Comparison of ENCODE assay signal across 8 cellular contexts in the genomic region with DNA sequence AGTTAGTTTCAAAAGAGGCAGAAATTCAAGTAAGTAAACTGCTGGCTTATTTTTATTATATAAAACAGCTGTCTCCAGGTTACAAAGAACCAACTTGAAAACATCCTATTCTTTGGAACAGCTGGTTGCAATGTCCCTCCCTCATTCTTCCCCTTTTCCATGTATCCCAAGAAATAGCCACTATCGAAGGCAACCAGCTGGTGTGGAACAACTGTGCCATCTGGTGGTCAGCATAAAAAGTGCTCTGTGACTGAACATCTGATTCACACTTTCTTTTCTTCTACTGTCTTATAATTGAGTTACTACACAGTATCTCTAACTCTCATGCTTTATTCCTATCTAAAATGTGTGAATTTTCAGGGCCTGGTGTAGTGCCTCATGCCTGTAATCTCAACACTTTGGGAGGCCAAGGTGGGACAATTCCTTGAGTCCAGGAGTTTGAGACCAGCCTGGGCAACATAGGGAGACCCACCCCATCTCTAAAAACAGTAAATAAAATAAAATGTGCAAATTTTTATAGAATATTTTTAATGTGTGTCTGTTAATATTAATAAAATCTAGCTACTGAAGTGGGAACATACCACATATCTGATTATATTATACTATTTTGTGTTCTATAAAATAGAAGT. TPM values are rescaled to one million over a fixed set of nuclear protein-coding genes. Genes with fewer than 3 reads are reported as not detected.
DNase-seq lines count a peak whose midpoint lies in the region; ATAC-seq and TF ChIP-seq lines count a peak whose summit lies in the region.

No MANE protein-coding gene starts in this region.

- H3K4me3 ChIP-seq in CD4-positive, alpha-beta memory T cell (ENCODE audit: low read length in 2 of 2), result no peak overlapping the region
- H3K4me3 ChIP-seq in neural cell (ENCODE audit: low read length), result no peak overlapping the region

- H3K4me1 ChIP-seq in CD4-positive, alpha-beta memory T cell (ENCODE audit: insufficient read depth, low read length), result peaks cover 22% of the 10 kb centered on the region
- H3K4me1 ChIP-seq in H9 (ENCODE audit: insufficient read depth, low read length), result no peaks in the 10 kb centered on the region

- H3T11ph ChIP-seq in H9 (ENCODE audit: low read length), result no peak overlapping the region

- peaks cover 14 to 15% of the 10 kb centered on the region in 2 donors for H3K36me3 Mint-ChIP-seq in CD4-positive, alpha-beta memory T cell
- H3K36me3 Mint-ChIP-seq in H9 (ENCODE audit: insufficient read depth in 1 of 3, low read depth in 3 of 3), result peaks cover 5 to 9% (median 7%) of the 10 kb centered on the region in 3 experiments; a peak in 4 of 7 replicates
- H3K36me3 Mint-ChIP-seq in activated CD4-positive, alpha-beta memory T cell treated with anti-CD3 and anti-CD28 coated beads, Interleukin-2, amount 10 ng/mL, durations not matched to agents 7 days and 5 days (ENCODE audit: low read depth), result peaks cover 10% of the 10 kb centered on the region

- WGBS in H9 (ENCODE audit: extremely low coverage, insufficient read length, low lambda C conversion rate), result no CpG with 5 or more reads among the region's 1 CpG

- peak overlapping the region in 2 of 7 donors; percentile 29 to 43 for H3K27ac Mint-ChIP-seq in CD4-positive, alpha-beta memory T cell
- no peak overlapping the region for H3K27ac Mint-ChIP-seq in H9
- no peak overlapping the region for H3K27ac Mint-ChIP-seq in activated CD4-positive, alpha-beta memory T cell treated with anti-CD3 and anti-CD28 coated beads, Interleukin-2, amount 10 ng/mL, durations not matched to agents 7 days and 5 days

- DNase-seq in CD4-positive, alpha-beta memory T cell, result peak in 4 of 5 donors; percentile 24 to 33 (median 31)
- DNase-seq in H9 (peak; percentile 61), NCI-H345 treated with DMSO at 0.1 percent for 48 hours (lab: John Stamatoyannopoulos, UW; ENCODE audit: unreplicated experiment) (peak; percentile 17), fibroblast of peridontal ligament (ENCODE audit: extremely low read depth) (peak; percentile 89)
- DNase-seq in activated CD4-positive, alpha-beta memory T cell treated with anti-CD3 and anti-CD28 coated beads, Interleukin-2, amount 10 ng/mL, durations not matched to agents 7 days and 5 days, result peak; percentile 48

- no peaks in the 10 kb centered on the region for H3K9me3 Mint-ChIP-seq in CD4-positive, alpha-beta memory T cell
- H3K9me3 Mint-ChIP-seq in H9, result no peaks in the 10 kb centered on the region
- no peaks in the 10 kb centered on the region for H3K9me3 Mint-ChIP-seq in activated CD4-positive, alpha-beta memory T cell treated with anti-CD3 and anti-CD28 coated beads, Interleukin-2, amount 10 ng/mL, durations not matched to agents 7 days and 5 days

- intact Hi-C loops in CD4-positive, alpha-beta memory T cell (cut with micrococcal nuclease), result loop anchor here (1.0 to 10.0 kb wide), 6 partner anchors 65 to 824 kb away; partner anchors contain the start of gene SNX4

- H3K4ac ChIP-seq in H9 (ENCODE audit: low read depth, low read length), result no peak overlapping the region

- peaks cover 13 to 28% (median 19%) of the 10 kb centered on the region in 4 donors for H3K4me1 Mint-ChIP-seq in CD4-positive, alpha-beta memory T cell
- H3K4me1 Mint-ChIP-seq in H9, result peaks cover 0 to under 1% of the 10 kb centered on the region in 2 experiments; a peak in 2 of 4 replicates
- peaks cover 18% of the 10 kb centered on the region for H3K4me1 Mint-ChIP-seq in activated CD4-positive, alpha-beta memory T cell treated with anti-CD3 and anti-CD28 coated beads, Interleukin-2, amount 10 ng/mL, durations not matched to agents 7 days and 5 days

- H2AFZ ChIP-seq in H9 (ENCODE audit: low read length) (no peak overlapping the region), neural cell (ENCODE audit: low read depth, low read length) (no peak overlapping the region)

- no peak overlapping the region for H2BK15ac ChIP-seq in H9 (ENCODE audit: low read depth, low read length)

- no peaks in the 10 kb centered on the region for H3K27me3 ChIP-seq in CD4-positive, alpha-beta memory T cell (ENCODE audit: insufficient read depth, low read length)
- H3K27me3 ChIP-seq in H9 (ENCODE audit: insufficient read depth, low read length) (no peaks in the 10 kb centered on the region), neural cell (ENCODE audit: insufficient read depth, low read depth, low read length) (no peaks in the 10 kb centered on the region)

- no peak overlapping the region for H3K4me2 ChIP-seq in H9 (ENCODE audit: insufficient read depth, insufficient read length, low read length)
- no peak overlapping the region for H3K4me2 ChIP-seq in neural cell (ENCODE audit: low read length)

- no peak overlapping the region for H3K9ac ChIP-seq in H9 (ENCODE audit: extremely low read depth, insufficient read length, low read length)
- H3K9ac ChIP-seq in neural cell (ENCODE audit: low read length), result no peak overlapping the region

- H3K79me2 ChIP-seq in H9 (ENCODE audit: insufficient read depth, low read length), result peaks cover 2% of the 10 kb centered on the region; the same call in 1 of the 2 replicates
- H3K79me2 ChIP-seq in neural cell (replicated peaks; ENCODE audit: insufficient read depth, low read length), result peaks cover 21% of the 10 kb centered on the region

- CTCF ChIA-PET in CD4-positive, alpha-beta memory T cell (lab: Charles Lee; ENCODE audit: partially characterized antibody), result interaction anchor here (0.6 to 3.6 kb wide), 27 partner anchors 9 to 825 kb away, joined by 3 to 34 read pairs (median 5); partner anchors contain the start of genes OSBPL11 and SNX4
- CTCF ChIA-PET in activated CD4-positive, alpha-beta memory T cell treated with anti-CD3 and anti-CD28 coated beads, Interleukin-2, amount 10 ng/mL, durations not matched to agents 7 days and 5 days (lab: Charles Lee), result interaction anchor here (0.6 to 3.3 kb wide), 33 partner anchors 9 to 824 kb away, joined by 3 to 33 read pairs (median 4); partner anchors contain the start of genes OSBPL11, SNX4 and ZNF148

- no peak overlapping the region for H3K27ac ChIP-seq in CD4-positive, alpha-beta memory T cell (ENCODE audit: low read depth, low read length)
- H3K27ac ChIP-seq in H9 (ENCODE audit: insufficient read length, low read depth, low read length) (no peak overlapping the region), neural cell (ENCODE audit: low read length) (no peak overlapping the region)

- H3K23ac ChIP-seq in H9 (ENCODE audit: insufficient read length, low read depth, low read length), result no peak overlapping the region

- TF ChIP-seq RAD21 in neural cell (conservative IDR thresholded peaks at IDR 0.05), result peak; percentile 84

- H4K5ac ChIP-seq in H9 (ENCODE audit: insufficient read length, low read depth, low read length), result no peak overlapping the region

- no peak overlapping the region for H2BK20ac ChIP-seq in H9 (ENCODE audit: low read depth, low read length, poor library complexity, severe bottlenecking)

- no peak for ATAC-seq in GM18867 (IDR thresholded peaks at IDR 0.05; ENCODE audit: unreplicated experiment)
- no peak for ATAC-seq in GM21360 (IDR thresholded peaks at IDR 0.05; ENCODE audit: unreplicated experiment)

- no peak overlapping the region for H4K8ac ChIP-seq in H9 (replicated peaks; ENCODE audit: insufficient read length, low read depth, low read length)

- no peak overlapping the region for H3K18ac ChIP-seq in H9 (ENCODE audit: insufficient read length, low read depth, low read length)

- H3K14ac ChIP-seq in H9 (ENCODE audit: insufficient read depth, low read length), result no peak overlapping the region

- no peaks in the 10 kb centered on the region for H3K9me2 ChIP-seq in neural cell (ENCODE audit: insufficient read depth, low read length)

- H3K36me3 ChIP-seq in CD4-positive, alpha-beta memory T cell (ENCODE audit: insufficient read depth, low read length), result peaks cover 2% of the 10 kb centered on the region
- H3K36me3 ChIP-seq in neural cell (ENCODE audit: insufficient read depth, low read length), result no peaks in the 10 kb centered on the region

- peak overlapping the region in 2 of 8 donors; percentile 29 to 30 for H3K4me3 Mint-ChIP-seq in CD4-positive, alpha-beta memory T cell
- H3K4me3 Mint-ChIP-seq in H9, result no peak overlapping the region
- H3K4me3 Mint-ChIP-seq in activated CD4-positive, alpha-beta memory T cell treated with anti-CD3 and anti-CD28 coated beads, Interleukin-2, amount 10 ng/mL, durations not matched to agents 7 days and 5 days, result no peak overlapping the region

- H2AK5ac ChIP-seq in H9 (ENCODE audit: insufficient read length, low read length), result no peak overlapping the region

- H3K79me1 ChIP-seq in H9 (ENCODE audit: insufficient read depth, low read depth, low read length, poor library complexity, severe bottlenecking), result no peaks in the 10 kb centered on the region

- no peak overlapping the region for H2BK5ac ChIP-seq in H9 (ENCODE audit: insufficient read length, low read length)

- TF ChIP-seq CTCF in H9 (conservative IDR thresholded peaks at IDR 0.05) (peak; percentile 93), neural cell (IDR thresholded peaks at IDR 0.05; ENCODE audit: poor library complexity, severe bottlenecking) (peak; percentile 84)

- no peak overlapping the region for H2BK120ac ChIP-seq in H9 (ENCODE audit: low read depth, low read length, poor library complexity, severe bottlenecking)

- H2BK12ac ChIP-seq in H9 (ENCODE audit: insufficient read length, low read depth, low read length), result no peak overlapping the region

- no peaks in the 10 kb centered on the region for H4K20me1 ChIP-seq in H9 (ENCODE audit: control insufficient read depth, insufficient read depth, insufficient read length)
- H4K20me1 ChIP-seq in neural cell (ENCODE audit: insufficient read depth), result no peaks in the 10 kb centered on the region

- H3K9me3 ChIP-seq in CD4-positive, alpha-beta memory T cell (ENCODE audit: control insufficient read depth in 1 of 2, low read length in 2 of 2), result no peaks in the 10 kb centered on the region
- H3K9me3 ChIP-seq in H9 (ENCODE audit: control insufficient read depth, low read depth, low read length), result no peaks in the 10 kb centered on the region
- no peaks in the 10 kb centered on the region for H3K9me3 ChIP-seq in neural cell (ENCODE audit: low read length)

- no peak overlapping the region for H4K91ac ChIP-seq in H9 (ENCODE audit: insufficient read length, low read depth, low read length)

- TF ChIP-seq EP300 in neural cell (conservative IDR thresholded peaks at IDR 0.05; ENCODE audit: poor library complexity, severe bottlenecking), result no peak

- no peak overlapping the region for H3K56ac ChIP-seq in H9 (ENCODE audit: insufficient read length, low read depth, low read length)

- H3K27me3 Mint-ChIP-seq in CD4-positive, alpha-beta memory T cell, result no peaks in the 10 kb centered on the region
- no peaks in the 10 kb centered on the region for H3K27me3 Mint-ChIP-seq in H9 (ENCODE audit: low read depth)
- no peaks in the 10 kb centered on the region for H3K27me3 Mint-ChIP-seq in activated CD4-positive, alpha-beta memory T cell treated with anti-CD3 and anti-CD28 coated beads, Interleukin-2, amount 10 ng/mL, durations not matched to agents 7 days and 5 days

- no peaks in the 10 kb centered on the region for H3F3A ChIP-seq in neural cell (ENCODE audit: insufficient read depth, low read length, poor library complexity, severe bottlenecking)

- POLR2A ChIA-PET in CD4-positive, alpha-beta memory T cell (lab: Charles Lee; ENCODE audit: partially characterized antibody), result interaction anchor here (1.0 to 2.5 kb wide), 2 partner anchors 10 to 65 kb away, joined by 4 to 8 read pairs; partner anchors contain the start of genes OSBPL11 and SNX4
- POLR2A ChIA-PET in activated CD4-positive, alpha-beta memory T cell treated with anti-CD3 and anti-CD28 coated beads, Interleukin-2, amount 10 ng/mL, durations not matched to agents 7 days and 5 days (lab: Charles Lee), result interaction anchor here (0.7 to 1.4 kb wide), 2 partner anchors 9 to 11 kb away, joined by 3 read pairs; no protein-coding TSS in a partner anchor

- no peaks in the 10 kb centered on the region for H3K23me2 ChIP-seq in H9 (ENCODE audit: insufficient read length, low read depth, low read length, poor library complexity, severe bottlenecking)

RNA-seq across cellular contexts. Expression of gene OSBPL11, which starts 9.6 kb away (rescaled TPM):
- 10 to 100 TPM; 13.9 to 14.7 TPM for total RNA-seq in CD4-positive, alpha-beta memory T cell
- polyA plus RNA-seq in CD4-positive, alpha-beta memory T cell, result 1 to 10 TPM; 6.7 to 8.2 TPM
- 20.7 and 21.1 TPM in 2 replicates for total RNA-seq in H9 (2021)
- 10 to 100 TPM; 13.0 to 13.6 TPM for total RNA-seq in activated CD4-positive, alpha-beta memory T cell treated with anti-CD3 and anti-CD28 coated beads, Interleukin-2, amount 10 ng/mL, durations not matched to agents 7 days and 5 days
- 11.8 and 12.6 TPM in 2 replicates for polyA plus RNA-seq in neural cell
- polyA minus RNA-seq in neural cell, result 22.6 and 28.1 TPM in 2 replicates

Comparison
In these comparisons a context has a peak if more than half of its experiments do, and no peak if none do; other contexts are left out.
1. DNase-seq: peak in every context shown above with its lines; median percentile 89 in fibroblast of peridontal ligament; 61 in H9; 48 in activated CD4-positive, alpha-beta memory T cell treated with anti-CD3 and anti-CD28 coated beads, Interleukin-2, amount 10 ng/mL, durations not matched to agents 7 days and 5 days; 31 in CD4-positive, alpha-beta memory T cell; 17 in NCI-H345 treated with DMSO at 0.1 percent for 48 hours.